1 cellular context compared by ENCODE assay signal in the genomic region with DNA sequence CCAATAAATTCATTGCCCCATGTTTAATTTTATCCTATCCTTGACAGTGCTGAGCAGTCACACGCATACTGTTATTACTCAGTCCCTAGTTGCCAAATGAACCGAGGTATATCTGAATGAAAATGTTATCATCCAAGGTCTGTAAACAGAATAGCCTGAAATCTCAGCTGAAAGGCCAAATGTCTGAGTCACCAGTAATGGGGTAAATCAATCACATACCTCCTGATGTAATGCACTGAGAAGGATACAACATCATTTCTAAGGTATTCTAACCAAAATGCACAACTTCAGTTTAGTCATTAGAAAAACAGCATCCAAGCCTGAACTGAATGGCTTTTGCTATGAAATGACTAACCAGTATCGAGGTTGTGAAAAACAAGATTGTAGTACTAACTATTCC.
TF ChIP-seq lines count a peak whose summit lies in the region.

No MANE protein-coding gene starts in this region.

TF ChIP-seq in GM12878, 131 proteins besides CTCF, POLR2A, EP300 and RAD21 (continued from another document):
- TF ChIP-seq SIX5 (IDR thresholded peaks at IDR 0.05; ENCODE audit: low read depth, low read length, severe bottlenecking) (no peak), BCL3 (IDR thresholded peaks at IDR 0.05; ENCODE audit: borderline replicate concordance, insufficient read depth, low read depth, low read length, poor library complexity, severe bottlenecking) (no peak), NFIC (IDR thresholded peaks at IDR 0.05; ENCODE audit: low read depth, low read length) (peak; percentile 42; the same call in 1 of the 2 replicates), BACH1 (IDR thresholded peaks at IDR 0.05; ENCODE audit: borderline replicate concordance) (no peak), KAT2A (conservative IDR thresholded peaks at IDR 0.05; ENCODE audit: control insufficient read depth, low read depth, low read length) (no peak), JUNB (IDR thresholded peaks at IDR 0.05) (peak; percentile 77), SREBF2 (IDR thresholded peaks at IDR 0.05; ENCODE audit: low read length) (no peak)
TF ChIP-seq in GM12878: peak in this region for 2.
